In the genomic region with DNA sequence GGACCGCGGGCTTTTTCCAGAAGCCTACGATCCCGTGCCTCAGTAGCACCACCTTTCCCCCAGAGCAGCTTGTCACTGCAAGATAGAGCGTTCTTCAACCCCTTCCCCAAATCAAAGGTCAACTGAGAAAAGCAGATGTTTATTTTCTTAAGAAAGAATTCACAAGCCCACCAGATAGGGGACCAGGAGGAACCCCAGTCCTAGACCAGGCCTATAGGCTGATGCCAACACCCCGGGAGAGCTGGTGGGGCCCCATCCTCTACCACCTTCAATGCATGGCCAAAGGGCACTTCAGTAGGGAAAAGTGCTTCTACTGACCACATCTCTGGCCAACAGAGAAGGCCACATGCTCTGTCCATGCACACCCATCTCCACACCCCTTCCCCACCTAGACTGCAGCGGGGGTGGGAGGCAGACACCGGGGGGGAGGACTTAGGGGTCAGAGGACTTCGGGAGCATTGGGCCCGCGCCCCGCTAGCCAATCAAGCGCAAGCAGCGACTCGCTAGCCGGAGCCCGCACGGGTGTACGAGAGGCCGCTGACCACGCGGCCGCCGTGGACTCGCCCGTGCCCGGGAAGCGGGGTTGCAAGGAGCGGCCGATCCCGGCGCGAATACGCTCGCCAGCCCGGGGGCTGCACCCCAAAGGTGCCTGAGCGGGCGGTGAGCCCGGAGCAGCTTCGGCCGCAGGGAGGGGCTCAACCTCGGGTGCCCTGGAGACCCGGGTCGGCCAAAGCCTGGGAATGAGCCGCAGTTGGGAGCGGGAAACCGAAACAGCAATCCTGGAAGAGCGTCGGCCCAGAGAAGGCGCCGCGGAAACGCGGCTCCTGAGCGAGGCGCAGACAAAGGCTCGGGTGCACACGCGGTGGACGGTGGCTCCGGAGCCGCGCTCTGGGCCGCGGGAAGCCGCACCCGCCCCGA, we compare ENCODE assay signal across 9 cellular contexts. TPM values are rescaled to one million over a fixed set of nuclear protein-coding genes. Genes with fewer than 3 reads are reported as not detected.
DNase-seq lines count a peak whose midpoint lies in the region; ATAC-seq and TF ChIP-seq lines count a peak whose summit lies in the region.
"Had no signal": no experiment of that assay in that cellular context is flagged by ENCODE, and none has a peak within 500 bp of the region (broad histone marks: within the 10 kb centered on the region; RNA-seq: fewer than 3 reads in every experiment).

No MANE protein-coding gene starts in this region.

- H3K4me3 ChIP-seq in A673 (ENCODE audit: low read depth, low read length, poor library complexity, severe bottlenecking) = peak overlapping the region; percentile 41
- peak overlapping the region; percentile 84 for H3K4me3 ChIP-seq in LNCaP clone FGC (ENCODE audit: low read depth, low read length)
- H3K4me3 ChIP-seq in fibroblast of the aortic adventitia (ENCODE audit: low read depth, low read length) = peak overlapping the region; percentile 75
- H3K4me3 ChIP-seq in neural cell (ENCODE audit: low read length) = peak overlapping the region; percentile 99

- no peaks in the 10 kb centered on the region for H3K36me3 ChIP-seq in A673 (ENCODE audit: insufficient read depth, low read length, poor library complexity, severe bottlenecking)
- no peaks in the 10 kb centered on the region for H3K36me3 ChIP-seq in neural cell (ENCODE audit: insufficient read depth, low read length)

- peaks cover 8% of the 10 kb centered on the region for H3F3A ChIP-seq in neural cell (ENCODE audit: insufficient read depth, low read length, poor library complexity, severe bottlenecking)

- peak; percentile 19 for TF ChIP-seq RAD21 in neural cell (conservative IDR thresholded peaks at IDR 0.05)

- no peak for TF ChIP-seq EP300 in neural cell (conservative IDR thresholded peaks at IDR 0.05; ENCODE audit: poor library complexity, severe bottlenecking)

- no peaks in the 10 kb centered on the region for H3K9me2 ChIP-seq in neural cell (ENCODE audit: insufficient read depth, low read length)

- TF ChIP-seq CTCF in A673 (conservative IDR thresholded peaks at IDR 0.05; ENCODE audit: low read depth, low read length) (no peak), LNCaP clone FGC (IDR thresholded peaks at IDR 0.05; ENCODE audit: control insufficient read depth, extremely low read depth, insufficient read depth) (no peak), fibroblast of the aortic adventitia (IDR thresholded peaks at IDR 0.05; ENCODE audit: insufficient read depth, low read length) (no peak), neural cell (IDR thresholded peaks at IDR 0.05; ENCODE audit: poor library complexity, severe bottlenecking) (no peak)

- intact Hi-C loops in A673 (cut with micrococcal nuclease; ENCODE audit: unreplicated experiment) = no loop called here

- CTCF ChIA-PET in A673 (lab: Charles Lee) = no interaction called here

- H3K27me3 ChIP-seq in A673 (replicated peaks; ENCODE audit: insufficient read depth, low read depth, low read length, poor library complexity) (peaks cover 90% of the 10 kb centered on the region), neural cell (ENCODE audit: insufficient read depth, low read depth, low read length) (peaks cover 21% of the 10 kb centered on the region)

- peak overlapping the region; percentile 85 for H3K4me2 ChIP-seq in neural cell (ENCODE audit: low read length)

- peak overlapping the region; percentile 95 for H3K9ac ChIP-seq in neural cell (ENCODE audit: low read length)

- no peak for DNase-seq in A673 (ENCODE audit: low spot score)
- DNase-seq in LNCaP clone FGC (ENCODE audit: low read depth) = no peak
- peak; percentile 23 for DNase-seq in fibroblast of the aortic adventitia (ENCODE audit: low read depth)
- DNase-seq in NCI-H446 (lab: John Stamatoyannopoulos, UW) = no peak
- no peak for DNase-seq in AML-193 (lab: John Stamatoyannopoulos, UW)
- no peak for DNase-seq in stimulated activated naive CD4-positive, alpha-beta T cell (lab: John Stamatoyannopoulos, UW)

- no peak for ATAC-seq in GM21423 (IDR thresholded peaks at IDR 0.05; ENCODE audit: unreplicated experiment)

- H3K27ac ChIP-seq in A673 (ENCODE audit: low read depth, low read length, poor library complexity, severe bottlenecking) = no peak overlapping the region
- H3K27ac ChIP-seq in neural cell (ENCODE audit: low read length) = peak overlapping the region; percentile 88

- no peaks in the 10 kb centered on the region for H3K4me1 ChIP-seq in A673 (ENCODE audit: insufficient read depth, low read length, poor library complexity, severe bottlenecking)

- peaks cover 64% of the 10 kb centered on the region for H3K79me2 ChIP-seq in neural cell (replicated peaks; ENCODE audit: insufficient read depth, low read length)

- peak overlapping the region; percentile 85 for H2AFZ ChIP-seq in neural cell (ENCODE audit: low read depth, low read length)

- H3K9me3 ChIP-seq in A673 (ENCODE audit: low read depth, low read length, poor library complexity, severe bottlenecking) (no peaks in the 10 kb centered on the region), neural cell (ENCODE audit: low read length) (no peaks in the 10 kb centered on the region)

- BruUV-seq in A673 (replicated peaks; lab: Mats Ljungman, UMichigan) = no TSS peak

- no peaks in the 10 kb centered on the region for H4K20me1 ChIP-seq in neural cell (ENCODE audit: insufficient read depth)

- POLR2A ChIA-PET in A673 (lab: Charles Lee; ENCODE audit: low non-redundant PET) = no interaction called here

TF ChIP-seq in neural cell, 6 proteins besides CTCF, POLR2A, EP300 and RAD21:
- TF ChIP-seq MXI1 (conservative IDR thresholded peaks at IDR 0.05; ENCODE audit: poor library complexity, severe bottlenecking) = peak; percentile 41
- TF ChIP-seq REST (IDR thresholded peaks at IDR 0.05; ENCODE audit: borderline replicate concordance) = no peak
- TF ChIP-seq SMC3 (conservative IDR thresholded peaks at IDR 0.05; ENCODE audit: poor library complexity) = no peak
TF ChIP-seq in neural cell: peak in this region for 1.

RNA-seq across cellular contexts. Expression of gene PDE10A, which starts 2.8 kb away (rescaled TPM):
- total RNA-seq in A673 (2021) (2.3 and 2.7 TPM in 2 replicates), fibroblast of the aortic adventitia (ENCODE audit: low replicate concordance) (6.1 and 12.7 TPM in 2 replicates)
- polyA plus RNA-seq in neural cell = 43.7 and 52.4 TPM in 2 replicates
- 107 and 116 TPM in 2 replicates for polyA minus RNA-seq in neural cell
- total RNA-seq: T-helper 2 cell treated with Interferon-gamma antibody and Interleukin-4, amounts not matched to agents 100 ng/mL and 5 ng/mL, for 36 hours had no signal

Comparison
In these comparisons a context has a peak if more than half of its experiments do, and no peak if none do; other contexts are left out.
1. H3K4me3 ChIP-seq: peak in every context shown above with its lines; median percentile 99 in neural cell; 84 in LNCaP clone FGC; 75 in fibroblast of the aortic adventitia; 41 in A673.